In the genomic region with DNA sequence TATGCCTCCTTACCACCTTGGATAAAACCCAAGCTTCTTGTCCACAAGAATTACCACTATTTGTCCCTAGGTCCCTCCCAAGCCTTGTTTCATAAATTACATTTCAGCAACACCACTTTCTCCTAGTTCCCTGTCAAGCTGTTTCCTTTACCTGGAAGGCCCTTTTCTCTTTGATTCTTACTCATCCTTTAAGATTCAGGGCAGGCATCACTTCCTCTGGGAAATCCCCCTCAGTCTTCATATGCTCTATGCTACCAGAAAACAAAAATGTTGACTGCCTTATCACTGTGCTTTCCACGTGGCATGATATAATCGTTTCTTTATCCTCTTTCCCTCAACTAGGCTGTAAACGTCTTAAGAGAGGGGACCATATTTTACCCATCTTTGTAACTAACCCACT, we compare ENCODE assay signal across 14 cellular contexts.
A peak's percentile ranks its signal among the peaks of the same experiment; 100 is the strongest.
DNase-seq lines count a peak whose midpoint lies in the region; ATAC-seq lines count a peak whose summit lies in the region.
"Had no signal": no experiment of that assay in that cellular context is flagged by ENCODE, and none has a peak within 500 bp of the region (broad histone marks: within the 10 kb centered on the region; RNA-seq: fewer than 3 reads in every experiment).

No MANE protein-coding gene starts in this region.

- no peaks in the 10 kb centered on the region for H3K27me3 Mint-ChIP-seq in memory B cell
- no peaks in the 10 kb centered on the region for H3K27me3 Mint-ChIP-seq in naive thymus-derived CD4-positive, alpha-beta T cell
- H3K27me3 Mint-ChIP-seq: activated naive CD4-positive, alpha-beta T cell treated with anti-CD3 and anti-CD28 coated beads, Interleukin-2, amount 10 ng/mL, durations not matched to agents 7 days and 5 days had no signal

- no peaks in the 10 kb centered on the region for H3K9me3 ChIP-seq in naive thymus-derived CD4-positive, alpha-beta T cell (ENCODE audit: control insufficient read depth in 2 of 3, low read length in 3 of 3)

- no peak overlapping the region for H3K18ac ChIP-seq in mesendoderm (ENCODE audit: low read length)

- H2AK5ac ChIP-seq in mesendoderm (ENCODE audit: low read length) = no peak overlapping the region

- H3K9ac ChIP-seq in mesendoderm (ENCODE audit: low read length) = no peak overlapping the region

- ATAC-seq in GM19438 (IDR thresholded peaks at IDR 0.05; ENCODE audit: low read depth, unreplicated experiment) (peak; percentile 46), HG03565 (IDR thresholded peaks at IDR 0.05; ENCODE audit: unreplicated experiment) (peak; percentile 37), memory B cell (ENCODE audit: low read depth) (peak; percentile 53), GM21737 (IDR thresholded peaks at IDR 0.05; ENCODE audit: unreplicated experiment) (no peak)
- no peak for ATAC-seq in naive thymus-derived CD4-positive, alpha-beta T cell
- ATAC-seq: sciatic nerve had no signal

- no peak overlapping the region for H2BK15ac ChIP-seq in mesendoderm (replicated peaks; ENCODE audit: low read depth)

- H3K23ac ChIP-seq in mesendoderm (ENCODE audit: low read length) = no peak overlapping the region

- H2BK5ac ChIP-seq in mesendoderm (ENCODE audit: low read length) = no peak overlapping the region

- no peaks in the 10 kb centered on the region for H3K4me1 ChIP-seq in naive thymus-derived CD4-positive, alpha-beta T cell (ENCODE audit: control insufficient read depth in 2 of 2, insufficient read depth in 2 of 2, low read length in 2 of 2)
- no peaks in the 10 kb centered on the region for H3K4me1 ChIP-seq in mesendoderm (ENCODE audit: control insufficient read depth, low read depth, low read length)

- peak; percentile 36 for DNase-seq in activated CD4-positive, alpha-beta T cell treated with anti-CD3 and anti-CD28 coated beads for 48 hours
- DNase-seq in activated CD4-positive, alpha-beta T cell treated with anti-CD3 and anti-CD28 coated beads for 1 hour = no peak
- DNase-seq in memory B cell (ENCODE audit: low spot score in 2 of 2) (no peak), mesendoderm (no peak)
- DNase-seq in naive thymus-derived CD4-positive, alpha-beta T cell = no peak
- DNase-seq: activated naive CD4-positive, alpha-beta T cell treated with anti-CD3 and anti-CD28 coated beads, Interleukin-2, amount 10 ng/mL, durations not matched to agents 7 days and 5 days; COR-L47; head of caudate nucleus; NCI-H2171; trophoblast cell had no signal

- no peak overlapping the region for H3K56ac ChIP-seq in mesendoderm (ENCODE audit: low read length)

- POLR2A ChIA-PET in naive thymus-derived CD4-positive, alpha-beta T cell (lab: Charles Lee) = no interaction called here

- H3K4me3 ChIP-seq in naive thymus-derived CD4-positive, alpha-beta T cell (ENCODE audit: low read length) = no peak overlapping the region
- no peak overlapping the region for H3K4me3 ChIP-seq in mesendoderm (ENCODE audit: low read length)

- peaks cover 22% of the 10 kb centered on the region for H3K36me3 Mint-ChIP-seq in memory B cell
- H3K36me3 Mint-ChIP-seq in naive thymus-derived CD4-positive, alpha-beta T cell = peaks cover 10 to 32% (median 22%) of the 10 kb centered on the region in 5 donors

- no peaks in the 10 kb centered on the region for H3K79me2 ChIP-seq in mesendoderm (ENCODE audit: control insufficient read depth, insufficient read depth, low read length)

- H4K5ac ChIP-seq in mesendoderm (ENCODE audit: low read length) = no peak overlapping the region

- peaks cover 9% of the 10 kb centered on the region for H3K4me1 Mint-ChIP-seq in memory B cell
- peaks cover 0 to 7% (median 0%) of the 10 kb centered on the region in 7 donors for H3K4me1 Mint-ChIP-seq in naive thymus-derived CD4-positive, alpha-beta T cell

- H2BK120ac ChIP-seq in mesendoderm (ENCODE audit: low read depth, low read length) = no peak overlapping the region

- no peak overlapping the region for H3K4me2 ChIP-seq in mesendoderm (ENCODE audit: low read length)

- H3K27ac Mint-ChIP-seq in memory B cell = no peak overlapping the region
- H3K27ac Mint-ChIP-seq in naive thymus-derived CD4-positive, alpha-beta T cell = no peak overlapping the region
- H3K27ac Mint-ChIP-seq: activated naive CD4-positive, alpha-beta T cell treated with anti-CD3 and anti-CD28 coated beads, Interleukin-2, amount 10 ng/mL, durations not matched to agents 7 days and 5 days had no signal

- CTCF ChIA-PET in naive thymus-derived CD4-positive, alpha-beta T cell (lab: Charles Lee) = no interaction called here

- intact Hi-C loops in naive thymus-derived CD4-positive, alpha-beta T cell (cut with micrococcal nuclease) = no loop called here

- H3K27ac ChIP-seq in naive thymus-derived CD4-positive, alpha-beta T cell (ENCODE audit: low read depth, low read length) = no peak overlapping the region
- H3K27ac ChIP-seq in mesendoderm (ENCODE audit: low read depth, low read length) = no peak overlapping the region

- no peaks in the 10 kb centered on the region for H3K27me3 ChIP-seq in naive thymus-derived CD4-positive, alpha-beta T cell (ENCODE audit: control insufficient read depth in 2 of 2, insufficient read depth in 2 of 2, low read length in 2 of 2)
- no peaks in the 10 kb centered on the region for H3K27me3 ChIP-seq in mesendoderm (ENCODE audit: insufficient read depth, low read length, poor library complexity)

- no peaks in the 10 kb centered on the region for H3K9me3 Mint-ChIP-seq in memory B cell
- H3K9me3 Mint-ChIP-seq in naive thymus-derived CD4-positive, alpha-beta T cell = no peaks in the 10 kb centered on the region
- H3K9me3 Mint-ChIP-seq: activated naive CD4-positive, alpha-beta T cell treated with anti-CD3 and anti-CD28 coated beads, Interleukin-2, amount 10 ng/mL, durations not matched to agents 7 days and 5 days had no signal

- no peak overlapping the region for H3K4me3 Mint-ChIP-seq in memory B cell
- H3K4me3 Mint-ChIP-seq in naive thymus-derived CD4-positive, alpha-beta T cell = no peak overlapping the region
- H3K4me3 Mint-ChIP-seq: activated naive CD4-positive, alpha-beta T cell treated with anti-CD3 and anti-CD28 coated beads, Interleukin-2, amount 10 ng/mL, durations not matched to agents 7 days and 5 days had no signal

- H3K79me1 ChIP-seq in mesendoderm (ENCODE audit: low read length) = no peaks in the 10 kb centered on the region

- H3K4ac ChIP-seq in mesendoderm (ENCODE audit: low read depth, low read length) = no peak overlapping the region

- peaks cover 0 to 8% (median 0%) of the 10 kb centered on the region in 3 experiments for H3K36me3 ChIP-seq in naive thymus-derived CD4-positive, alpha-beta T cell (ENCODE audit: control insufficient read depth in 2 of 3, insufficient read depth in 3 of 3, low read length in 3 of 3)
- H3K36me3 ChIP-seq in mesendoderm (ENCODE audit: control insufficient read depth, insufficient read depth, low read length) = no peaks in the 10 kb centered on the region

- WGBS in mesendoderm (ENCODE audit: extremely low coverage, insufficient coverage, low lambda C conversion rate) = no CpG with 5 or more reads among the region's 3 CpGs

- H4K8ac ChIP-seq in mesendoderm (ENCODE audit: low read depth, low read length) = no peak overlapping the region

Comparison
In these comparisons a context has a peak if more than half of its experiments do, and no peak if none do; other contexts are left out.
1. ATAC-seq: peak in GM19438 (single experiment), HG03565 (single experiment) and memory B cell (single experiment); none in naive thymus-derived CD4-positive, alpha-beta T cell (single experiment) and GM21737 (single experiment).